26 cellular contexts compared by ENCODE assay signal in the genomic region with DNA sequence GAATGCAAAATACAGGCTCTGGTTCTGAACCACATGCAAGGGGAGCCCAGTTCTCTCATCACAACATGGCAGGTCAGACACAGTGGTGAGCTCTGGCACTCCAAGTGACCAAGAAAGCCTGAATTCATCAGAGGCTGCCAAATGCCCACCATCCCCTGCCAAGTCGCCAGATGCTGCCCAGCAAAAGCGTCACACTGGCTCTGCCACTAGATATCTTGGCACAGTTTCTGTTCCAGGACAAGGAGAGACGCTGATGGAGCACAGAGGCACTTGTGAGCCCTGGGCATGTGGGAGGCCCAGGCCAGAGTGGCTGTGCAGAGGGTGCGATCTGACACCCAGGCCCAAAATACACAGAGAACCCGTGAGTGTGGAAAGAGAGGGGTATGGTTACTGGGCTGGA.
A peak's percentile ranks its signal among the peaks of the same experiment; 100 is the strongest.
DNase-seq lines count a peak whose midpoint lies in the region; ATAC-seq, FAIRE-seq and TF ChIP-seq lines count a peak whose summit lies in the region.
"Had no signal": no experiment of that assay in that cellular context is flagged by ENCODE, and none has a peak within 500 bp of the region (broad histone marks: within the 10 kb centered on the region; RNA-seq: fewer than 3 reads in every experiment).

No MANE protein-coding gene starts in this region.

- peak overlapping the region; percentile 91 for H3K27ac ChIP-seq in caudate nucleus (ENCODE audit: low read depth, low read length)
- H3K27ac ChIP-seq: 22Rv1, esophagus muscularis mucosa, foreskin keratinocyte, HL-60, left lung, WERI-Rb-1 had no signal

- DNase-seq in DMS 273 (lab: John Stamatoyannopoulos, UW; ENCODE audit: unreplicated experiment), result peak; percentile 43
- DNase-seq in DMS 273 treated with DMSO at 0.1 percent for 48 hours (lab: John Stamatoyannopoulos, UW), result no peak
- peak in 44 of 61 donors; percentile 5 to 75 (median 34) for DNase-seq in caudate nucleus (lab: John Stamatoyannopoulos, UW)
- DNase-seq in medulla oblongata (ENCODE audit: extremely low spot score), result peak; percentile 71
- peak; percentile 37 for DNase-seq in superior temporal gyrus (ENCODE audit: extremely low spot score)
- DNase-seq in NCI-H146 (lab: John Stamatoyannopoulos, UW), result no peak
- DNase-seq in D721Med (ENCODE audit: insufficient read length, low spot score), result no peak
- DNase-seq: activated CD4-positive, alpha-beta T cell treated with anti-CD3 and anti-CD28 coated beads for 48 hours; activated naive CD4-positive, alpha-beta T cell; activated T-cell treated with anti-CD3 and anti-CD28 coated beads, Interleukin-2, amount 50 U/mL, for 4 hours; EL; foreskin keratinocyte; left lung; naive thymus-derived CD4-positive, alpha-beta T cell; NCI-H510A treated with DMSO at 0.1 percent for 48 hours; SHP77 treated with DMSO at 0.1 percent for 48 hours; stimulated activated CD4-positive, alpha-beta T cell treated with anti-CD3 and anti-CD28 coated beads, Interleukin-2, amount 100 ng/mL, for 48 hours; WERI-Rb-1 had no signal

- ATAC-seq in GM18520 (IDR thresholded peaks at IDR 0.05; ENCODE audit: unreplicated experiment), result no peak
- ATAC-seq: activated T-cell treated with anti-CD3 and anti-CD28 coated beads, Interleukin-2, amount 50 U/mL, for 4 hours; foreskin keratinocyte; left lung; naive thymus-derived CD4-positive, alpha-beta T cell had no signal

- no peak for TF ChIP-seq CTCF in D721Med (IDR thresholded peaks at IDR 0.05; ENCODE audit: insufficient read depth, missing control alignments)

- no peak for FAIRE-seq in D721Med (lab: Jason Lieb, UNC)
- FAIRE-seq: bronchial epithelial cell, GM12892, H1, islet of Langerhans had no signal

Comparison
In these comparisons a context has a peak if more than half of its experiments do, and no peak if none do; other contexts are left out.
1. DNase-seq: peak in DMS 273 (single experiment), caudate nucleus (44 of 61), medulla oblongata (single experiment) and superior temporal gyrus (single experiment); none in DMS 273 treated with DMSO at 0.1 percent for 48 hours (single experiment), NCI-H146 (single experiment) and D721Med (single experiment).